ENCODE assay signal across 8 cellular contexts in the genomic region with DNA sequence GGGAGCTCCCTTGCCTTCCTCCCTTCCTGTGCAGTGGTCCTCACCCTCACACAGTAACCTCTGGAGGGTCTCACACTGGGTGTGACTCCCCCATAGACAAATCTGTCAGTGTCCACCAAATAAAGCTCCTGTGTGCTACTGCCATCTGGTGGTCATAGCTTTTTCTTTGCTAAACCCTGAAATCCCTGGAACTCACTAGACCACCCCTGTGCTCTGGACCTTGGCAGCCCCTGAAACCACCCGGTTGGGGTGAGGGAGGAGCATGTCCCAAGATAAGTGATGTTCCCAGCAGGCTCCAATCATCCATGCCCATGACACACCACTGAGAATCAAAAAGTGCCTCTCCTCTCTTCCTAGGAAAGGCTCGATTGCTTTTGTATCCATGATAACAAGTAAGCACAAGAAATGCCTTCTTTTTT. TPM values are rescaled to one million over a fixed set of nuclear protein-coding genes. Genes with fewer than 3 reads are reported as not detected.
DNase-seq lines count a peak whose midpoint lies in the region; ATAC-seq and TF ChIP-seq lines count a peak whose summit lies in the region.

No MANE protein-coding gene starts in this region.

- H3K27me3 Mint-ChIP-seq in Caco-2 (ENCODE audit: insufficient read depth, unreplicated experiment): no peaks in the 10 kb centered on the region
- H3K27me3 Mint-ChIP-seq in activated naive CD4-positive, alpha-beta T cell treated with anti-CD3 and anti-CD28 coated beads for 36 hours (ENCODE audit: low read depth): no peaks in the 10 kb centered on the region

- no peaks in the 10 kb centered on the region; the same call in 1 of the 2 replicates for H3K36me3 ChIP-seq in Caco-2 (ENCODE audit: control insufficient read depth, insufficient read depth, low read length)
- H3K36me3 ChIP-seq in parathyroid adenoma (ENCODE audit: control insufficient read depth, insufficient read depth, low read length): no peaks in the 10 kb centered on the region

- H3K4me3 Mint-ChIP-seq in Caco-2 (ENCODE audit: unreplicated experiment): no peak overlapping the region
- no peak overlapping the region for H3K4me3 Mint-ChIP-seq in activated naive CD4-positive, alpha-beta T cell treated with anti-CD3 and anti-CD28 coated beads for 36 hours

- H3K79me2 ChIP-seq in parathyroid adenoma: no peaks in the 10 kb centered on the region

- H3K27me3 ChIP-seq in Caco-2 (replicated peaks; ENCODE audit: control insufficient read depth, insufficient read depth, low read length) (no peaks in the 10 kb centered on the region), parathyroid adenoma (ENCODE audit: control insufficient read depth, insufficient read depth, low read length) (no peaks in the 10 kb centered on the region)

- H2AFZ ChIP-seq in parathyroid adenoma: peak overlapping the region; percentile 24

- peaks cover 7% of the 10 kb centered on the region for H3K4me1 Mint-ChIP-seq in Caco-2 (ENCODE audit: low read depth, unreplicated experiment)
- H3K4me1 Mint-ChIP-seq in activated naive CD4-positive, alpha-beta T cell treated with anti-CD3 and anti-CD28 coated beads for 36 hours (ENCODE audit: low read depth): no peaks in the 10 kb centered on the region

- POLR2A ChIA-PET in Caco-2 (lab: Charles Lee): interaction anchor here (0.5 to 0.6 kb wide), 3 partner anchors 36 to 112 kb away, joined by 3 to 7 read pairs (median 4); a partner anchor contains a TSS

- H3K4me3 ChIP-seq in Caco-2 (ENCODE audit: low read depth, low read length): no peak overlapping the region
- H3K4me3 ChIP-seq in parathyroid adenoma (ENCODE audit: low read depth, low read length): no peak overlapping the region

- ATAC-seq in HG02870 (IDR thresholded peaks at IDR 0.05; ENCODE audit: unreplicated experiment) (no peak), HG03095 (IDR thresholded peaks at IDR 0.05; ENCODE audit: unreplicated experiment) (no peak)

- H3K27ac Mint-ChIP-seq in Caco-2 (ENCODE audit: unreplicated experiment): peak overlapping the region; percentile 14
- no peak overlapping the region for H3K27ac Mint-ChIP-seq in activated naive CD4-positive, alpha-beta T cell treated with anti-CD3 and anti-CD28 coated beads for 36 hours

- intact Hi-C loops in Caco-2 (cut with micrococcal nuclease; ENCODE audit: unreplicated experiment): loop anchor here (1.0 to 5.0 kb wide), 2 partner anchors 54 to 120 kb away; no protein-coding TSS in a partner anchor
- intact Hi-C loops in activated naive CD4-positive, alpha-beta T cell treated with anti-CD3 and anti-CD28 coated beads for 36 hours (cut with micrococcal nuclease): loop anchor here (1.0 to 2.0 kb wide), 4 partner anchors 47 to 196 kb away; a partner anchor contains a TSS

- no peaks in the 10 kb centered on the region for H3K9me3 Mint-ChIP-seq in Caco-2 (ENCODE audit: unreplicated experiment)
- H3K9me3 Mint-ChIP-seq in activated naive CD4-positive, alpha-beta T cell treated with anti-CD3 and anti-CD28 coated beads for 36 hours: no peaks in the 10 kb centered on the region

- TF ChIP-seq CTCF in Caco-2 (IDR thresholded peaks at IDR 0.05; ENCODE audit: insufficient read depth in 1 of 2, low read depth in 1 of 2, low read length in 1 of 2, severe bottlenecking in 1 of 2, unreplicated experiment in 1 of 2) (peak; percentile 86 to 94), parathyroid adenoma (IDR thresholded peaks at IDR 0.05) (peak; percentile 93)

- H3K36me3 Mint-ChIP-seq in Caco-2 (ENCODE audit: insufficient read depth, unreplicated experiment): peaks cover 16% of the 10 kb centered on the region
- H3K36me3 Mint-ChIP-seq in activated naive CD4-positive, alpha-beta T cell treated with anti-CD3 and anti-CD28 coated beads for 36 hours (ENCODE audit: low read depth): no peaks in the 10 kb centered on the region

- CTCF ChIA-PET in Caco-2 (lab: Charles Lee): interaction anchor here (0.5 to 2.9 kb wide), 27 partner anchors 9 to 214 kb away, joined by 3 to 48 read pairs (median 6); a partner anchor contains a TSS
- CTCF ChIA-PET in activated naive CD4-positive, alpha-beta T cell treated with anti-CD3 and anti-CD28 coated beads for 36 hours (lab: Charles Lee): interaction anchor here (0.6 to 6.3 kb wide), 40 partner anchors 9 to 337 kb away, joined by 3 to 121 read pairs (median 4); a partner anchor contains a TSS

- no peak overlapping the region for H3K4me2 ChIP-seq in parathyroid adenoma (ENCODE audit: low read length)

- H3K9ac ChIP-seq in parathyroid adenoma: no peak overlapping the region

- no peak overlapping the region for H3K27ac ChIP-seq in parathyroid adenoma

- H3K9me3 ChIP-seq in Caco-2 (no peaks in the 10 kb centered on the region), parathyroid adenoma (ENCODE audit: control insufficient read depth, low read length) (no peaks in the 10 kb centered on the region)

- H3K4me1 ChIP-seq in Caco-2 (peaks cover 4% of the 10 kb centered on the region; the same call in 1 of the 2 replicates), parathyroid adenoma (no peaks in the 10 kb centered on the region)

- no TSS peak for BruUV-seq in Caco-2 (replicated peaks; lab: Mats Ljungman, UMichigan)

- DNase-seq in Caco-2 (peak; percentile 67 to 76), HT-29 (ENCODE audit: low spot score) (peak; percentile 83), OCI-M1 (lab: John Stamatoyannopoulos, UW) (peak; percentile 81), glomerular visceral epithelial cell (ENCODE audit: extremely low spot score) (peak; percentile 78)
- DNase-seq in activated naive CD4-positive, alpha-beta T cell treated with anti-CD3 and anti-CD28 coated beads for 36 hours: peak; percentile 70

RNA-seq across cellular contexts. Expression of a gene that starts 6.5 kb away (rescaled TPM):
- total RNA-seq in Caco-2 (2022): 27.8 and 30.8 TPM in 2 replicates
- total RNA-seq in HT-29 (2014; rRNA removed; shearing (Covaris generic)): not detected in 2 replicates
- total RNA-seq in activated naive CD4-positive, alpha-beta T cell treated with anti-CD3 and anti-CD28 coated beads for 36 hours: under 1 TPM in 1 of 2 experiments, not detected in 1; 0.50 TPM

RNA-seq across cellular contexts. Expression of a gene that starts 25.7 kb away (rescaled TPM):
- total RNA-seq in Caco-2 (2022): 3.9 and 5.6 TPM in 2 replicates
- total RNA-seq in HT-29 (2014; rRNA removed; shearing (Covaris generic)): 3.9 and 5.4 TPM in 2 replicates
- 1 to 10 TPM; 8.3 to 8.8 TPM for total RNA-seq in activated naive CD4-positive, alpha-beta T cell treated with anti-CD3 and anti-CD28 coated beads for 36 hours

RNA-seq across cellular contexts. Expression of a gene that starts 29.5 kb away (rescaled TPM):
- total RNA-seq in Caco-2 (2022): 83.3 and 94.7 TPM in 2 replicates
- 152 and 165 TPM in 2 replicates for total RNA-seq in HT-29 (2014; rRNA removed; shearing (Covaris generic))
- 10 to 100 TPM; 96.5 to 97.4 TPM for total RNA-seq in activated naive CD4-positive, alpha-beta T cell treated with anti-CD3 and anti-CD28 coated beads for 36 hours

RNA-seq across cellular contexts. Expression of a gene that starts 31.9 kb away (rescaled TPM):
- total RNA-seq in Caco-2 (2022): 106 and 109 TPM in 2 replicates
- 62.8 and 65.7 TPM in 2 replicates for total RNA-seq in HT-29 (2014; rRNA removed; shearing (Covaris generic))
- total RNA-seq in activated naive CD4-positive, alpha-beta T cell treated with anti-CD3 and anti-CD28 coated beads for 36 hours: 10 to 100 TPM; 66.4 to 66.8 TPM

RNA-seq across cellular contexts. Expression of a gene that starts 55.8 kb away (rescaled TPM):
- 0.61 and 1.1 TPM in 2 replicates for total RNA-seq in Caco-2 (2022)
- total RNA-seq in HT-29 (2014; rRNA removed; shearing (Covaris generic)): not detected in 2 replicates
- total RNA-seq in activated naive CD4-positive, alpha-beta T cell treated with anti-CD3 and anti-CD28 coated beads for 36 hours: under 1 TPM; 0.54 to 0.81 TPM

Comparison
In these comparisons a context has a peak if more than half of its experiments do, and no peak if none do; other contexts are left out.
1. RNA of a gene that starts 6.5 kb away (total RNA-seq): 27.8 to 30.8 TPM in Caco-2; 0.50 TPM in activated naive CD4-positive, alpha-beta T cell treated with anti-CD3 and anti-CD28 coated beads for 36 hours and not detected in HT-29; every median in the first group is over 10 times any median in the second.
2. Peak in every context shown above with its lines, with median percentiles within 50 percentile points of each other: DNase-seq.